In genomic region chr2:133241231-133241575, GRCh38 we compare ENCODE assay signal across 16 cellular contexts.
DNase-seq lines count a peak whose midpoint lies in the region; ATAC-seq and TF ChIP-seq lines count a peak whose summit lies in the region.
"Had no signal": no experiment of that assay in that cellular context is flagged by ENCODE, and none has a peak within 500 bp of the region (broad histone marks: within the 10 kb centered on the region; RNA-seq: fewer than 3 reads in every experiment).

No MANE protein-coding gene starts in this region.

- DNase-seq in breast epithelium (ENCODE audit: low spot score in 2 of 2) (no peak), mammary epithelial cell (no peak), adipocyte (ENCODE audit: low read depth) (peak; percentile 53), foreskin fibroblast (peak; percentile 54 to 56), suprapubic skin (ENCODE audit: low spot score in 2 of 2) (no peak), body of pancreas (no peak)
- no peak for DNase-seq in effector CD4-positive, alpha-beta T cell
- DNase-seq: activated CD4-positive, CD25-positive, alpha-beta regulatory T cell treated with anti-CD3 and anti-CD28 coated beads, Interleukin-2, amount 50 U/mL, for 72 hours; DMS153; head of caudate nucleus; NCI-H1930; tibial artery had no signal

- in situ Hi-C loops in mammary epithelial cell (cut with MboI; ENCODE audit: low sequenced_read_pairs in 2 of 2) = no loop called here

- no TSS peak for BruUV-seq in mammary epithelial cell (replicated peaks; lab: Mats Ljungman, UMichigan)

- H3K9ac ChIP-seq in mammary epithelial cell (ENCODE audit: insufficient read depth, low read length) (no peak overlapping the region), adipocyte (ENCODE audit: low read length) (peak overlapping the region; percentile 76)
- H3K9ac ChIP-seq: neural progenitor cell had no signal

- no peak for TF ChIP-seq CTCF in breast epithelium (IDR thresholded peaks at IDR 0.05)
- no peak for TF ChIP-seq CTCF in mammary epithelial cell (conservative IDR thresholded peaks at IDR 0.05 in 1 of 2, IDR thresholded peaks at IDR 0.05 in 1 of 2; ENCODE audit: extremely low read depth in 1 of 2, insufficient read depth in 1 of 2, low read depth in 1 of 2, low read length in 2 of 2)
- TF ChIP-seq CTCF in foreskin fibroblast (IDR thresholded peaks at IDR 0.05; ENCODE audit: low read depth, low read length) = no peak
- TF ChIP-seq CTCF in suprapubic skin (IDR thresholded peaks at IDR 0.05) = no peak
- TF ChIP-seq CTCF in body of pancreas (IDR thresholded peaks at IDR 0.05) = no peak

- CTCF ChIA-PET in mammary epithelial cell (lab: Charles Lee; ENCODE audit: low non-redundant PET) = no interaction called here

- dilution Hi-C loops in mammary epithelial cell (cut with HindIII; ENCODE audit: low sequenced_read_pairs) = no loop called here

- H3K9me3 ChIP-seq in breast epithelium (no peaks in the 10 kb centered on the region), mammary epithelial cell (replicated peaks; ENCODE audit: insufficient read depth, low read length) (no peaks in the 10 kb centered on the region), adipocyte (ENCODE audit: control insufficient read depth, low read length) (no peaks in the 10 kb centered on the region), suprapubic skin (no peaks in the 10 kb centered on the region), body of pancreas (no peaks in the 10 kb centered on the region)
- H3K9me3 ChIP-seq: tibial artery had no signal

- TF ChIP-seq POLR2A in breast epithelium (IDR thresholded peaks at IDR 0.05) (no peak), suprapubic skin (IDR thresholded peaks at IDR 0.05) (no peak), body of pancreas (IDR thresholded peaks at IDR 0.05) (no peak)

- H3K4me1 ChIP-seq in breast epithelium = no peaks in the 10 kb centered on the region
- no peaks in the 10 kb centered on the region for H3K4me1 ChIP-seq in mammary epithelial cell (ENCODE audit: insufficient read depth, low read length)
- peaks cover 8% of the 10 kb centered on the region for H3K4me1 ChIP-seq in adipocyte (ENCODE audit: control insufficient read depth, insufficient read depth, low read length)
- peaks cover 7% of the 10 kb centered on the region for H3K4me1 ChIP-seq in suprapubic skin
- no peaks in the 10 kb centered on the region for H3K4me1 ChIP-seq in body of pancreas
- H3K4me1 ChIP-seq: neural progenitor cell had no signal

- H3K27me3 ChIP-seq in breast epithelium (no peaks in the 10 kb centered on the region), mammary epithelial cell (ENCODE audit: insufficient read depth, low read length) (no peaks in the 10 kb centered on the region), adipocyte (replicated peaks; ENCODE audit: control insufficient read depth, insufficient read depth, low read length) (no peaks in the 10 kb centered on the region), suprapubic skin (no peaks in the 10 kb centered on the region), body of pancreas (no peaks in the 10 kb centered on the region)
- H3K27me3 ChIP-seq: neural progenitor cell, tibial artery had no signal

- no peak overlapping the region for H2AFZ ChIP-seq in mammary epithelial cell (ENCODE audit: low read depth, low read length)
- H2AFZ ChIP-seq: neural progenitor cell had no signal

- H3K79me2 ChIP-seq in mammary epithelial cell (ENCODE audit: insufficient read depth, low read length) = no peaks in the 10 kb centered on the region

- TF ChIP-seq EP300 in suprapubic skin (IDR thresholded peaks at IDR 0.05) = no peak

- WGBS in mammary epithelial cell (ENCODE audit: low coverage, missing lambda C conversion rate) = 90% methylated on average over 2 of the region's 2 CpGs
- WGBS in suprapubic skin = 32% methylated on average over 2 of the region's 2 CpGs
- WGBS in body of pancreas, 2 donors = 39 to 41% methylated on average over 2 of the region's 2 CpGs

- no peaks in the 10 kb centered on the region for H3K36me3 ChIP-seq in breast epithelium
- H3K36me3 ChIP-seq in mammary epithelial cell (ENCODE audit: insufficient read depth, low read length) = no peaks in the 10 kb centered on the region
- H3K36me3 ChIP-seq in adipocyte (ENCODE audit: control insufficient read depth, insufficient read depth, low read length, severe bottlenecking) = no peaks in the 10 kb centered on the region
- no peaks in the 10 kb centered on the region for H3K36me3 ChIP-seq in suprapubic skin
- no peaks in the 10 kb centered on the region for H3K36me3 ChIP-seq in body of pancreas (replicated peaks in 1 of 2; ENCODE audit: insufficient read depth in 1 of 2, low read depth in 2 of 2)
- H3K36me3 ChIP-seq: neural progenitor cell, tibial artery had no signal

- intact Hi-C loops in breast epithelium (cut with DNase I; ENCODE audit: low total_unique reads) (no loop called here), mammary epithelial cell (cut with micrococcal nuclease) (no loop called here), body of pancreas (cut with DNase I) (no loop called here)

- ATAC-seq in body of pancreas (no peak), GM18858 (IDR thresholded peaks at IDR 0.05; ENCODE audit: unreplicated experiment) (no peak)
- ATAC-seq: GM12878 had no signal

- H3K4me3 ChIP-seq in breast epithelium (peak overlapping the region; percentile 15 to 50 (median 31)), mammary epithelial cell (replicated peaks in 1 of 3; ENCODE audit: insufficient read depth in 1 of 3, low read depth in 2 of 3, low read length in 3 of 3) (no peak overlapping the region), adipocyte (ENCODE audit: low read length) (peak overlapping the region; percentile 82), foreskin fibroblast (ENCODE audit: low read depth in 1 of 2, low read length in 2 of 2) (peak overlapping the region; percentile 38 to 46), suprapubic skin (peak overlapping the region; percentile 24), body of pancreas (no peak overlapping the region)
- H3K4me3 ChIP-seq: GM12878, lung, neural progenitor cell had no signal

- no peak overlapping the region for H3K4me2 ChIP-seq in mammary epithelial cell (ENCODE audit: insufficient read depth, low read depth, low read length)
- H3K4me2 ChIP-seq: neural progenitor cell had no signal

- no peaks in the 10 kb centered on the region for H4K20me1 ChIP-seq in mammary epithelial cell (ENCODE audit: insufficient read depth, low read length)

- H3K27ac ChIP-seq in breast epithelium (peak overlapping the region in 1 of 2 donors; percentile 5), mammary epithelial cell (ENCODE audit: insufficient read depth, low read depth, low read length) (no peak overlapping the region), suprapubic skin (peak overlapping the region; percentile 48), body of pancreas (no peak overlapping the region)
- H3K27ac ChIP-seq: neural progenitor cell, tibial artery had no signal

Comparison
In these comparisons a context has a peak if more than half of its experiments do, and no peak if none do; other contexts are left out.
1. H3K4me3 ChIP-seq: peak in breast epithelium (3 of 3), adipocyte (single experiment), foreskin fibroblast (2 of 2) and suprapubic skin (single experiment); none in mammary epithelial cell (0 of 3) and body of pancreas (0 of 2).
2. DNase-seq: peak in adipocyte (single experiment) and foreskin fibroblast (2 of 2); none in breast epithelium (0 of 2), mammary epithelial cell (single experiment), suprapubic skin (0 of 2), effector CD4-positive, alpha-beta T cell (single experiment) and body of pancreas (0 of 4).